In genomic region chr21:16741228-16741665, GRCh38 we compare ENCODE assay signal across 23 cellular contexts.
A peak's percentile ranks its signal among the peaks of the same experiment; 100 is the strongest.
DNase-seq lines count a peak whose midpoint lies in the region; ATAC-seq, FAIRE-seq and TF ChIP-seq lines count a peak whose summit lies in the region.
"Had no signal": no experiment of that assay in that cellular context is flagged by ENCODE, and none has a peak within 500 bp of the region (broad histone marks: within the 10 kb centered on the region; RNA-seq: fewer than 3 reads in every experiment).

No MANE protein-coding gene starts in this region.

- no peak overlapping the region for H3K4me2 ChIP-seq in HepG2 (ENCODE audit: low read depth, low read length)
- H3K4me2 ChIP-seq in neural cell (ENCODE audit: low read length) = no peak overlapping the region

- CTCF ChIA-PET in HepG2 (lab: Yijun Ruan, JAX; ENCODE audit: low intra/inter-chr PET ratio, low total read pairs) = no interaction called here

- H3K27me3 ChIP-seq in HepG2 (ENCODE audit: control insufficient read depth in 1 of 2, insufficient read depth in 2 of 2, low read length in 2 of 2) = no peaks in the 10 kb centered on the region
- no peaks in the 10 kb centered on the region for H3K27me3 ChIP-seq in right lobe of liver
- no peaks in the 10 kb centered on the region for H3K27me3 ChIP-seq in neural cell (ENCODE audit: insufficient read depth, low read depth, low read length)
- no peaks in the 10 kb centered on the region for H3K27me3 ChIP-seq in aorta (ENCODE audit: control insufficient read depth in 1 of 2, insufficient read depth in 2 of 2, low read length in 1 of 2)
- H3K27me3 ChIP-seq: brain microvascular endothelial cell had no signal

- TF ChIP-seq CTCF in HepG2 (CRISPR knock-in tag; IDR thresholded peaks at IDR 0.05) (no peak), right lobe of liver (IDR thresholded peaks at IDR 0.05) (no peak), fibroblast of the aortic adventitia (IDR thresholded peaks at IDR 0.05; ENCODE audit: insufficient read depth, low read length) (no peak), neural cell (IDR thresholded peaks at IDR 0.05; ENCODE audit: poor library complexity, severe bottlenecking) (no peak)

- H3K9me2 ChIP-seq in neural cell (ENCODE audit: insufficient read depth, low read length) = no peaks in the 10 kb centered on the region

- no peak overlapping the region for H2AFZ ChIP-seq in HepG2 (ENCODE audit: low read length)
- H2AFZ ChIP-seq in neural cell (ENCODE audit: low read depth, low read length) = no peak overlapping the region

- TF ChIP-seq RAD21 in HepG2 (CRISPR knock-in tag; IDR thresholded peaks at IDR 0.05) = no peak
- TF ChIP-seq RAD21 in neural cell (conservative IDR thresholded peaks at IDR 0.05) = peak; percentile 28

- H3K9ac ChIP-seq in HepG2 (ENCODE audit: insufficient read depth, low read depth, low read length) (no peak overlapping the region), neural cell (ENCODE audit: low read length) (peak overlapping the region; percentile 13)

- TF ChIP-seq POLR2A in HepG2 (IDR thresholded peaks at IDR 0.05; ENCODE audit: insufficient read depth in 1 of 2, low read depth in 2 of 2, low read length in 2 of 2) (no peak), right lobe of liver (IDR thresholded peaks at IDR 0.05) (no peak)

- FAIRE-seq in HepG2 (lab: Jason Lieb, UNC) = no peak

- TF ChIP-seq EP300 in HepG2 (IDR thresholded peaks at IDR 0.05; ENCODE audit: low read depth in 2 of 2, low read length in 2 of 2) = no peak
- TF ChIP-seq EP300 in HepG2 (CRISPR knock-in tag; IDR thresholded peaks at IDR 0.05; ENCODE audit: borderline replicate concordance) = no peak
- peak; percentile 92 for TF ChIP-seq EP300 in neural cell (conservative IDR thresholded peaks at IDR 0.05; ENCODE audit: poor library complexity, severe bottlenecking)

- H3K4me1 ChIP-seq in HepG2 (ENCODE audit: insufficient read depth, low read length) (no peaks in the 10 kb centered on the region), right lobe of liver (no peaks in the 10 kb centered on the region), aorta (ENCODE audit: control insufficient read depth in 1 of 2, insufficient read depth in 2 of 2, low read length in 2 of 2) (no peaks in the 10 kb centered on the region)

- H3F3A ChIP-seq in neural cell (ENCODE audit: insufficient read depth, low read length, poor library complexity, severe bottlenecking) = no peaks in the 10 kb centered on the region

- H3K27ac ChIP-seq in HepG2 (ENCODE audit: extremely low read length, insufficient read depth, low read length) (no peak overlapping the region), right lobe of liver (no peak overlapping the region), neural cell (ENCODE audit: low read length) (peak overlapping the region; percentile 65), aorta (ENCODE audit: low read depth in 1 of 2, low read length in 2 of 2) (no peak overlapping the region)
- H3K27ac ChIP-seq: brain microvascular endothelial cell had no signal

- no peak for DNase-seq in HepG2 (ENCODE audit: low spot score)
- no peak for DNase-seq in right lobe of liver
- peak; percentile 96 for DNase-seq in fibroblast of the aortic adventitia (ENCODE audit: low read depth)
- DNase-seq in aorta = peak in 1 of 2 donors; percentile 56
- no peak for DNase-seq in activated CD4-positive, CD25-positive, alpha-beta regulatory T cell (lab: John Stamatoyannopoulos, UW)
- no peak for DNase-seq in NCI-H82 treated with DMSO at 0.1 percent for 48 hours (lab: John Stamatoyannopoulos, UW; ENCODE audit: unreplicated experiment)
- no peak for DNase-seq in activated CD4-positive, CD25-positive, alpha-beta regulatory T cell treated with anti-CD3 and anti-CD28 coated beads, Interleukin-2, amount 50 U/mL, for 72 hours
- DNase-seq: ACHN; activated CD4-positive, alpha-beta T cell treated with anti-CD3 and anti-CD28 coated beads, Interleukin-2, amount 10 ng/mL, durations not matched to agents 7 days and 5 days; activated CD8-positive, alpha-beta memory T cell treated with anti-CD3 and anti-CD28 coated beads, Interleukin-2, amount 10 ng/mL, durations not matched to agents 7 days and 5 days; activated naive CD8-positive, alpha-beta T cell treated with anti-CD3 and anti-CD28 coated beads for 36 hours; brain microvascular endothelial cell; Calu3; cortex of kidney; NCI-H1048; NCI-H1930; OCI-M1; SHP77; stimulated activated CD4-positive, alpha-beta T cell treated with anti-CD3 and anti-CD28 coated beads, Interleukin-15, amount 100 ng/mL, for 24 hours; stimulated activated CD8-positive, alpha-beta memory T cell treated with anti-CD3 and anti-CD28 coated beads, Interleukin-4, amount 100 ng/mL, for 48 hours had no signal

- 23% methylated on average over 6 of the region's 6 CpGs for WGBS in HepG2 (ENCODE audit: low lambda C conversion rate)
- WGBS in right lobe of liver (ENCODE audit: insufficient coverage, low coverage, low lambda C conversion rate, missing lambda C conversion rate) = 23% methylated on average over 6 of the region's 6 CpGs
- WGBS in aorta, 2 donors = 25 to 26% methylated on average over 6 of the region's 6 CpGs

- H3K4me3 ChIP-seq in HepG2 (replicated peaks in 1 of 3; ENCODE audit: insufficient read depth in 1 of 3, low read depth in 2 of 3, low read length in 3 of 3) (no peak overlapping the region), right lobe of liver (no peak overlapping the region), fibroblast of the aortic adventitia (ENCODE audit: low read depth, low read length) (no peak overlapping the region), neural cell (ENCODE audit: low read length) (peak overlapping the region; percentile 9), aorta (ENCODE audit: low read length in 2 of 2) (no peak overlapping the region)

- H3K36me3 ChIP-seq in HepG2 (replicated peaks in 1 of 2; ENCODE audit: control insufficient read depth in 1 of 2, insufficient read depth in 2 of 2, low read length in 2 of 2) = no peaks in the 10 kb centered on the region
- no peaks in the 10 kb centered on the region for H3K36me3 ChIP-seq in right lobe of liver
- H3K36me3 ChIP-seq in neural cell (ENCODE audit: insufficient read depth, low read length) = no peaks in the 10 kb centered on the region
- no peaks in the 10 kb centered on the region for H3K36me3 ChIP-seq in aorta (ENCODE audit: control insufficient read depth in 1 of 2, insufficient read depth in 2 of 2, low read length in 1 of 2)
- H3K36me3 ChIP-seq: brain microvascular endothelial cell had no signal

- POLR2A ChIA-PET in HepG2 (lab: Yijun Ruan, JAX) = no interaction called here

- intact Hi-C loops in HepG2 (cut with micrococcal nuclease; ENCODE audit: unreplicated experiment) = no loop called here
- intact Hi-C loops in right lobe of liver (cut with DNase I) = no loop called here
- intact Hi-C loops in aorta (cut with DNase I) = no loop called here

- H4K20me1 ChIP-seq in HepG2 (ENCODE audit: insufficient read depth, low read length) (no peaks in the 10 kb centered on the region), neural cell (ENCODE audit: insufficient read depth) (no peaks in the 10 kb centered on the region)

- BruUV-seq in HepG2 (replicated peaks; lab: Mats Ljungman, UMichigan) = no TSS peak

- H3K79me2 ChIP-seq in HepG2 (ENCODE audit: insufficient read depth, low read length) (no peaks in the 10 kb centered on the region), neural cell (replicated peaks; ENCODE audit: insufficient read depth, low read length) (no peaks in the 10 kb centered on the region)

- in situ Hi-C loops in HepG2 (cut with HindIII; ENCODE audit: extremely low pct_ligation_motif_present, low pct_unique_long_range_greater_than_20kb) = no loop called here

- no peak for ATAC-seq in HepG2
- ATAC-seq in right lobe of liver = no peak
- ATAC-seq in aorta (ENCODE audit: low FRiP score) = peak; percentile 62
- ATAC-seq: activated CD8-positive, alpha-beta memory T cell treated with anti-CD3 and anti-CD28 coated beads, Interleukin-2, amount 10 ng/mL, durations not matched to agents 7 days and 5 days; activated T-helper 17 cell treated with anti-CD3 and anti-CD28 coated beads, Interleukin-2, amount 50 U/mL, for 72 hours; left lobe of liver had no signal

- no peaks in the 10 kb centered on the region for H3K9me3 ChIP-seq in HepG2 (ENCODE audit: low read length)
- no peaks in the 10 kb centered on the region for H3K9me3 ChIP-seq in right lobe of liver
- H3K9me3 ChIP-seq in neural cell (ENCODE audit: low read length) = no peaks in the 10 kb centered on the region
- no peaks in the 10 kb centered on the region for H3K9me3 ChIP-seq in aorta (ENCODE audit: control insufficient read depth, low read length)

TF ChIP-seq in HepG2, 621 proteins besides CTCF, POLR2A, EP300 and RAD21 (continues in another document):
- TF ChIP-seq SNAPC5 (CRISPR knock-in tag; IDR thresholded peaks at IDR 0.05; ENCODE audit: borderline replicate concordance) (no peak), LCORL (IDR thresholded peaks at IDR 0.05) (no peak), LCORL (CRISPR knock-in tag; IDR thresholded peaks at IDR 0.05) (no peak), TMF1 (CRISPR knock-in tag; IDR thresholded peaks at IDR 0.05; ENCODE audit: low read depth) (no peak), ZNF224 (CRISPR knock-in tag; IDR thresholded peaks at IDR 0.05) (peak; percentile 100), HMG20A (CRISPR knock-in tag; IDR thresholded peaks at IDR 0.05; ENCODE audit: borderline replicate concordance) (no peak), SMAD9 (CRISPR knock-in tag; IDR thresholded peaks at IDR 0.05) (no peak), CREM (IDR thresholded peaks at IDR 0.05) (no peak), CREM (CRISPR knock-in tag; IDR thresholded peaks at IDR 0.05) (no peak), ATAD3A (CRISPR knock-in tag; IDR thresholded peaks at IDR 0.05) (no peak), NFYB (CRISPR knock-in tag; IDR thresholded peaks at IDR 0.05) (no peak), ZNF451 (CRISPR knock-in tag; IDR thresholded peaks at IDR 0.05) (no peak)

TF ChIP-seq in neural cell, 6 proteins besides CTCF, POLR2A, EP300 and RAD21:
- no peak for TF ChIP-seq TAF1 (IDR thresholded peaks at IDR 0.05; ENCODE audit: low read depth)
- TF ChIP-seq POLR2AphosphoS5 (IDR thresholded peaks at IDR 0.05) = peak; percentile 73
